Comparison of ENCODE assay signal across 12 cellular contexts in genomic region chr2:218125626-218126080, GRCh38. TPM values are rescaled to one million over a fixed set of nuclear protein-coding genes. Genes with fewer than 3 reads are reported as not detected.
DNase-seq lines count a peak whose midpoint lies in the region; ATAC-seq, FAIRE-seq and TF ChIP-seq lines count a peak whose summit lies in the region.
"Had no signal": no experiment of that assay in that cellular context is flagged by ENCODE, and none has a peak within 500 bp of the region (broad histone marks: within the 10 kb centered on the region; RNA-seq: fewer than 3 reads in every experiment).

TSS of gene CXCR2 (plus strand) at chr2:218126028. CDS start at chr2:218134802, 8,774 bp downstream.

- ATAC-seq in A549 = peak; percentile 52; a peak in 3 of 6 replicates
- no peak for ATAC-seq in T-helper 17 cell
- ATAC-seq in HG03097 (IDR thresholded peaks at IDR 0.05; ENCODE audit: low FRiP score, unreplicated experiment) = no peak
- ATAC-seq in HG03025 (IDR thresholded peaks at IDR 0.05; ENCODE audit: low FRiP score, unreplicated experiment) = no peak

- POLR2A ChIA-PET in A549 (lab: Yijun Ruan, JAX) = no interaction called here

- H3K9me3 ChIP-seq in A549 = no peaks in the 10 kb centered on the region
- peaks cover 3% of the 10 kb centered on the region for H3K9me3 ChIP-seq in T-helper 17 cell (ENCODE audit: control insufficient read depth, low read length, poor library complexity, severe bottlenecking)
- H3K9me3 ChIP-seq: pancreas had no signal

- CTCF ChIA-PET in A549 (lab: Yijun Ruan, JAX) = no interaction called here

- no peak for TF ChIP-seq CTCF in A549 (IDR thresholded peaks at IDR 0.05)
- TF ChIP-seq CTCF in GM20000 (IDR thresholded peaks at IDR 0.05; ENCODE audit: extremely low read depth, missing control alignments) = no peak

- H3K27me3 Mint-ChIP-seq in T-helper 17 cell (peaks cover 41% of the 10 kb centered on the region), immature natural killer cell (ENCODE audit: low read depth in 3 of 3) (peaks cover 0 to 3% (median 2%) of the 10 kb centered on the region in 3 donors)

- no peak within 1 kb of the TSS for H3K27ac Mint-ChIP-seq in T-helper 17 cell
- peak within 1 kb of the TSS; percentile 95 to 99 (median 96) for H3K27ac Mint-ChIP-seq in immature natural killer cell

- no peaks in the 10 kb centered on the region for H3K4me1 ChIP-seq in A549
- H3K4me1 ChIP-seq: pancreas had no signal

- H3K36me3 Mint-ChIP-seq in T-helper 17 cell (ENCODE audit: low read depth) (peaks cover 2% of the 10 kb centered on the region), immature natural killer cell (peaks cover 6 to 13% (median 12%) of the 10 kb centered on the region in 3 donors)

- no peak within 1 kb of the TSS for H3K27ac ChIP-seq in A549
- H3K27ac ChIP-seq: pancreas had no signal

- no peak for TF ChIP-seq RAD21 in A549 (conservative IDR thresholded peaks at IDR 0.05 in 1 of 2, IDR thresholded peaks at IDR 0.05 in 1 of 2)

- DNase-seq in A549 (ENCODE audit: low read depth in 1 of 2, low spot score in 1 of 2) (no peak), GM20000 (ENCODE audit: low spot score) (peak; percentile 40), T-helper 17 cell (no peak), immature natural killer cell (peak in 2 of 3 donors; percentile 29 to 31), GM12892 (ENCODE audit: insufficient read length) (no peak), NCI-H69 (lab: John Stamatoyannopoulos, UW) (no peak)
- DNase-seq: COR-L47, pancreas had no signal

- TF ChIP-seq EP300 in A549 (IDR thresholded peaks at IDR 0.05) = no peak

- FAIRE-seq in A549 (lab: Jason Lieb, UNC) (no peak), GM12892 (lab: Jason Lieb, UNC) (no peak)
- FAIRE-seq: bronchial epithelial cell, pancreas had no signal

- H3K4me3 Mint-ChIP-seq in T-helper 17 cell (peak within 1 kb of the TSS; percentile 0), immature natural killer cell (peak within 1 kb of the TSS; percentile 87 to 97 (median 90))

- TF ChIP-seq POLR2A in A549 (IDR thresholded peaks at IDR 0.05; ENCODE audit: low read length) = no peak
- TF ChIP-seq POLR2A in GM12892 (IDR thresholded peaks at IDR 0.05; ENCODE audit: low read depth, low read length) = no peak

- H3K4me3 ChIP-seq in A549 = no peak within 1 kb of the TSS
- H3K4me3 ChIP-seq: pancreas had no signal

- WGBS in A549 (ENCODE audit: missing lambda C conversion rate) = 74% methylated on average over 8 of the region's 8 CpGs

- no peaks in the 10 kb centered on the region for H3K4me1 Mint-ChIP-seq in T-helper 17 cell
- H3K4me1 Mint-ChIP-seq in immature natural killer cell = peaks cover 62 to 64% of the 10 kb centered on the region in 2 donors

- peaks cover 0 to 21% (median 15%) of the 10 kb centered on the region in 6 donors for H3K9me3 Mint-ChIP-seq in immature natural killer cell

- H3K4me2 ChIP-seq in A549 = no peak within 1 kb of the TSS

TF ChIP-seq in A549, 52 proteins besides CTCF, POLR2A, EP300 and RAD21:
- no peak for TF ChIP-seq FOSB (CRISPR knock-in tag; IDR thresholded peaks at IDR 0.05)
- TF ChIP-seq REST (IDR thresholded peaks at IDR 0.05) = no peak
- TF ChIP-seq ZSCAN20 (CRISPR knock-in tag; IDR thresholded peaks at IDR 0.05) = no peak
- TF ChIP-seq, protein P1, sequence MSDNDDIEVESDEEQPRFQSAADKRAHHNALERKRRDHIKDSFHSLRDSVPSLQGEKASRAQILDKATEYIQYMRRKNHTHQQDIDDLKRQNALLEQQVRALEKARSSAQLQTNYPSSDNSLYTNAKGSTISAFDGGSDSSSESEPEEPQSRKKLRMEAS (IDR thresholded peaks at IDR 0.05) = no peak
- TF ChIP-seq, protein P2, sequence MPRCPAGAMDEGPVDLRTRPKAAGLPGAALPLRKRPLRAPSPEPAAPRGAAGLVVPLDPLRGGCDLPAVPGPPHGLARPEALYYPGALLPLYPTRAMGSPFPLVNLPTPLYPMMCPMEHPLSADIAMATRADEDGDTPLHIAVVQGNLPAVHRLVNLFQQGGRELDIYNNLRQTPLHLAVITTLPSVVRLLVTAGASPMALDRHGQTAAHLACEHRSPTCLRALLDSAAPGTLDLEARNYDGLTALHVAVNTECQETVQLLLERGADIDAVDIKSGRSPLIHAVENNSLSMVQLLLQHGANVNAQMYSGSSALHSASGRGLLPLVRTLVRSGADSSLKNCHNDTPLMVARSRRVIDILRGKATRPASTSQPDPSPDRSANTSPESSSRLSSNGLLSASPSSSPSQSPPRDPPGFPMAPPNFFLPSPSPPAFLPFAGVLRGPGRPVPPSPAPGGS (IDR thresholded peaks at IDR 0.05) = no peak
- no peak for TF ChIP-seq MAFK (IDR thresholded peaks at IDR 0.05; ENCODE audit: partially characterized antibody)
- TF ChIP-seq GATA3 (IDR thresholded peaks at IDR 0.05; ENCODE audit: borderline replicate concordance) = no peak
- no peak for TF ChIP-seq FOXS1 (CRISPR knock-in tag; IDR thresholded peaks at IDR 0.05)

RNA-seq across cellular contexts. Expression of gene CXCR2, which starts in this region (rescaled TPM):
- polyA plus RNA-seq in A549 (2011; rRNA removed) (0.08 TPM in 1 of 2 replicates, not detected in the other), A549 (2017; fragmentation: RNase III; extraction: RNeasy Plus Mini Kit Qiagen cat#74134 plus additional on column Dnase treatment) (not detected in 3 replicates), immature natural killer cell (100 to 1,000 TPM in 1 of 3 donors, 10 to 100 TPM in 2; 34.2 to 117 (median 75.7) TPM)
- not detected in 2 replicates for polyA plus RNA-seq in A549 (2012; cell fraction: cytosol; rRNA removed)
- not detected in 2 replicates for polyA plus RNA-seq in A549 (2012; cell fraction: nucleus; rRNA removed)
- not detected in 2 replicates for polyA minus RNA-seq in A549 (2011; rRNA and poly(A)+ RNA removed)
- total RNA-seq in T-helper 17 cell = under 1 TPM in 1 of 2 donors, not detected in 1; 0.10 TPM
- polyA plus RNA-seq in GM12892 (2012; ENCODE audit: missing spikeins) = 0.19 TPM
- total RNA-seq: activated CD8-positive, alpha-beta memory T cell treated with anti-CD3 and anti-CD28 coated beads for 36 hours; bronchial epithelial cell had no signal

Comparison
In these comparisons a context has a peak if more than half of its experiments do, and no peak if none do; other contexts are left out.
1. RNA of gene CXCR2 (polyA plus RNA-seq): 34.2 to 117 TPM in immature natural killer cell; 0.08 TPM in A549; every median in the first group is over 10 times any median in the second.
2. Peak in ATAC-seq in A549; RNA of the gene not detected or under 1 TPM.
3. DNase-seq: peak in GM20000 (single experiment) and immature natural killer cell (2 of 3); none in A549 (0 of 2), T-helper 17 cell (0 of 3), GM12892 (single experiment) and NCI-H69 (single experiment).